In the genomic region with DNA sequence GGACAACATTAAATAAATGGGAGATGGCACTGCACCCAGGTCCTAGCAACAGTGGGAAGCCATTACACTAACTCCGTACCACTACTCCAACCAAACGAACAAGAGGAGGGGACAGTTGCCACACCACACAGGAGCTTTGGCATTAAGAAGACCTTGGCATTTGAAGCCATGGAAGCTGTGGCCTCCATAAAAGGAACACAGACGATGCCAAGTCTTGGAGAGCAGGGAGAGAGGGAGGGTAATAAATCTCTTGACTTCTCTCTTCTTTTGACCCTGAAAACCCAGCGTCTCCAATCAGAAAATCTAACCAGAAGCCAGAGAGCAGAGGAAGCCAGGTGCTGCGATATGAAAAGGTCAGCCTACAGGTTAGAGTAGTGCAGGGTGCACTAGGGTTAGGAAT, we compare ENCODE assay signal across 18 cellular contexts.
"Had no signal": no experiment of that assay in that cellular context is flagged by ENCODE, and none has a peak within 500 bp of the region (broad histone marks: within the 10 kb centered on the region; RNA-seq: fewer than 3 reads in every experiment).

No MANE protein-coding gene starts in this region.

- H3K4me1 ChIP-seq: body of pancreas, prostate gland, right lobe of liver, uterus had no signal

- DNase-seq: activated CD4-positive, alpha-beta T cell treated with anti-CD3 and anti-CD28 coated beads, Interleukin-2, amount 50 U/mL, for 4 hours; activated CD4-positive, CD25-positive, alpha-beta regulatory T cell treated with anti-CD3 and anti-CD28 coated beads, Interleukin-2, amount 50 U/mL, for 72 hours; activated naive CD4-positive, alpha-beta T cell treated with anti-CD3 and anti-CD28 coated beads for 36 hours; activated T-cell treated with anti-CD3 and anti-CD28 coated beads for 4 hours; body of pancreas; cerebellar nuclear complex; erythroblast; left ventricle myocardium superior; nucleus accumbens; right lobe of liver; SK-N-SH; stimulated activated CD4-positive, alpha-beta T cell treated with anti-CD3 and anti-CD28 coated beads, Interleukin-1b, Interleukin-23, amount 100 ng/mL, for 48 hours; T-cell; T1000; uterus had no signal

- H3K27me3 Mint-ChIP-seq: T-cell had no signal

- H3K36me3 ChIP-seq: prostate gland, right lobe of liver, uterus had no signal

- H3K4me2 ChIP-seq: SK-N-SH had no signal

- H3K27ac Mint-ChIP-seq: activated naive CD4-positive, alpha-beta T cell treated with anti-CD3 and anti-CD28 coated beads for 36 hours; activated T-helper 2 cell treated with anti-CD3 and anti-CD28 coated beads, Interferon-gamma antibody, Interleukin-2, Interleukin-4, amounts not matched to agents 10 μg/mL and 5 μg/mL and 100 μg/mL, durations not matched to agents 14 hours and 24 hours and 36 hours; T-cell had no signal

- H3K27ac ChIP-seq: body of pancreas, prostate gland, right lobe of liver, uterus had no signal

- H3K4me3 Mint-ChIP-seq: activated naive CD4-positive, alpha-beta T cell treated with anti-CD3 and anti-CD28 coated beads for 36 hours; nephron; T-cell had no signal

- H3K4me1 Mint-ChIP-seq: nephron, T-cell had no signal

- H3K9me3 Mint-ChIP-seq: activated naive CD4-positive, alpha-beta T cell treated with anti-CD3 and anti-CD28 coated beads for 36 hours; nephron had no signal

- H3K36me3 Mint-ChIP-seq: T-cell had no signal

- H3K27me3 ChIP-seq: body of pancreas, right lobe of liver, uterus had no signal

- H3K9me3 ChIP-seq: body of pancreas, prostate gland, right lobe of liver, SK-N-SH, uterus had no signal

- H3K4me3 ChIP-seq: body of pancreas, prostate gland, right lobe of liver, uterus had no signal

- ATAC-seq: body of pancreas, T-cell had no signal
